In genomic region chr2:611519-611918, GRCh38 we compare ENCODE assay signal across 2 cellular contexts.
TF ChIP-seq lines count a peak whose summit lies in the region.

No MANE protein-coding gene starts in this region.

TF ChIP-seq in GM23338, 12 proteins besides CTCF, POLR2A, EP300 and RAD21 (continued from another document):
- TF ChIP-seq, protein P1, sequence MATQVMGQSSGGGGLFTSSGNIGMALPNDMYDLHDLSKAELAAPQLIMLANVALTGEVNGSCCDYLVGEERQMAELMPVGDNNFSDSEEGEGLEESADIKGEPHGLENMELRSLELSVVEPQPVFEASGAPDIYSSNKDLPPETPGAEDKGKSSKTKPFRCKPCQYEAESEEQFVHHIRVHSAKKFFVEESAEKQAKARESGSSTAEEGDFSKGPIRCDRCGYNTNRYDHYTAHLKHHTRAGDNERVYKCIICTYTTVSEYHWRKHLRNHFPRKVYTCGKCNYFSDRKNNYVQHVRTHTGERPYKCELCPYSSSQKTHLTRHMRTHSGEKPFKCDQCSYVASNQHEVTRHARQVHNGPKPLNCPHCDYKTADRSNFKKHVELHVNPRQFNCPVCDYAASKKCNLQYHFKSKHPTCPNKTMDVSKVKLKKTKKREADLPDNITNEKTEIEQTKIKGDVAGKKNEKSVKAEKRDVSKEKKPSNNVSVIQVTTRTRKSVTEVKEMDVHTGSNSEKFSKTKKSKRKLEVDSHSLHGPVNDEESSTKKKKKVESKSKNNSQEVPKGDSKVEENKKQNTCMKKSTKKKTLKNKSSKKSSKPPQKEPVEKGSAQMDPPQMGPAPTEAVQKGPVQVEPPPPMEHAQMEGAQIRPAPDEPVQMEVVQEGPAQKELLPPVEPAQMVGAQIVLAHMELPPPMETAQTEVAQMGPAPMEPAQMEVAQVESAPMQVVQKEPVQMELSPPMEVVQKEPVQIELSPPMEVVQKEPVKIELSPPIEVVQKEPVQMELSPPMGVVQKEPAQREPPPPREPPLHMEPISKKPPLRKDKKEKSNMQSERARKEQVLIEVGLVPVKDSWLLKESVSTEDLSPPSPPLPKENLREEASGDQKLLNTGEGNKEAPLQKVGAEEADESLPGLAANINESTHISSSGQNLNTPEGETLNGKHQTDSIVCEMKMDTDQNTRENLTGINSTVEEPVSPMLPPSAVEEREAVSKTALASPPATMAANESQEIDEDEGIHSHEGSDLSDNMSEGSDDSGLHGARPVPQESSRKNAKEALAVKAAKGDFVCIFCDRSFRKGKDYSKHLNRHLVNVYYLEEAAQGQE (IDR thresholded peaks at IDR 0.05; ENCODE audit: unreplicated experiment): peak; percentile 63
- TF ChIP-seq EZH2phosphoT487 (IDR thresholded peaks at IDR 0.05; ENCODE audit: unreplicated experiment): no peak

TF ChIP-seq in HEK293, 187 proteins besides CTCF, POLR2A, EP300 and RAD21:
- TF ChIP-seq, protein P1 (tag by site-specific recombination; IDR thresholded peaks at IDR 0.05): peak; percentile 75
- TF ChIP-seq ZBTB48 (tag by site-specific recombination; IDR thresholded peaks at IDR 0.05): no peak
TF ChIP-seq in HEK293: peak in this region for 1.
